Comparison of ENCODE assay signal across 8 cellular contexts in the genomic region with DNA sequence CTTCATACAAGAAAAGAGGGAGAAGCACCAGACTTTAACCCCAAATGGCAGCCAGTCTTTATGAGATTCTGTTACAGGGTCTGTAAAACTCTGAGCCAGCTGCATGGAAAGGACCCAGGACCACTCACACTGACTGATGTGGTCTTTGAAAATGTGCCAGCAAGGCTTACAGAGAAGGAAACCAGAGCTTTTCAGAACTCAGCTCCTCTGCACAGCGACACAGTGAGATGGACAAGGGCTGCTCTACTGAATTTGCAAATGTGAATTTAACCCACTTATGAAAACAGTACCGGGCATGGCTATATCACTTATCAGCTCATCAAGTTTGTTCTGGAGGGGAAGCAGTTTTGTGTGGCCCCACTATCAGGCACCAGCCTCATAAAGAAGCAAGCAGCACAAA.
A peak's percentile ranks its signal among the peaks of the same experiment; 100 is the strongest.
DNase-seq lines count a peak whose midpoint lies in the region; ATAC-seq and TF ChIP-seq lines count a peak whose summit lies in the region.

No MANE protein-coding gene starts in this region.

- ATAC-seq in naive B cell (ENCODE audit: low read depth in 2 of 2) = no peak
- no peak for ATAC-seq in GM18505 (IDR thresholded peaks at IDR 0.05; ENCODE audit: unreplicated experiment)

- peak overlapping the region; percentile 77 for H3K27ac ChIP-seq in caudate nucleus (ENCODE audit: low read depth, low read length)

- no peak for TF ChIP-seq POLR2A in GM18505 (IDR thresholded peaks at IDR 0.05; ENCODE audit: borderline replicate concordance, extremely low read depth, insufficient read depth, insufficient read length)

- H3K27me3 Mint-ChIP-seq in naive B cell = no peaks in the 10 kb centered on the region

- H3K27ac Mint-ChIP-seq in naive B cell = peak overlapping the region; percentile 88 to 97 (median 91)

- peak overlapping the region; percentile 0 to 77 (median 57) for H3K4me3 Mint-ChIP-seq in naive B cell

- DNase-seq in Ammon's horn (ENCODE audit: low spot score) = peak; percentile 13
- DNase-seq in NCI-H69 (lab: John Stamatoyannopoulos, UW) = peak; percentile 4
- peak in 1 of 61 donors; percentile 32 for DNase-seq in caudate nucleus (lab: John Stamatoyannopoulos, UW)
- no peak for DNase-seq in naive B cell
- DNase-seq in NK-92 (lab: John Stamatoyannopoulos, UW; ENCODE audit: unreplicated experiment) = no peak
- no peak for DNase-seq in hepatic stellate cell (ENCODE audit: low spot score)
- no peak for DNase-seq in AG20443 (ENCODE audit: low spot score)

- H3K4me1 Mint-ChIP-seq in naive B cell = peaks cover 32 to 45% (median 41%) of the 10 kb centered on the region in 3 donors

- peaks cover 0 to 16% of the 10 kb centered on the region in 2 donors for H3K36me3 Mint-ChIP-seq in naive B cell

- H3K9me3 Mint-ChIP-seq in naive B cell = peaks cover 0 to 9% (median 2%) of the 10 kb centered on the region in 7 donors

Comparison
In these comparisons a context has a peak if more than half of its experiments do, and no peak if none do; other contexts are left out.
1. DNase-seq: peak in Ammon's horn (single experiment) and NCI-H69 (single experiment); none in naive B cell (single experiment), NK-92 (single experiment), hepatic stellate cell (single experiment) and AG20443 (single experiment).